18 cellular contexts compared by ENCODE assay signal in genomic region chr10:31100662-31101061, GRCh38.
A peak's percentile ranks its signal among the peaks of the same experiment; 100 is the strongest.
DNase-seq lines count a peak whose midpoint lies in the region; ATAC-seq, FAIRE-seq and TF ChIP-seq lines count a peak whose summit lies in the region.
"Had no signal": no experiment of that assay in that cellular context is flagged by ENCODE, and none has a peak within 500 bp of the region (broad histone marks: within the 10 kb centered on the region; RNA-seq: fewer than 3 reads in every experiment).

No MANE protein-coding gene starts in this region.

- dilution Hi-C loops in endothelial cell of umbilical vein (cut with MboI; ENCODE audit: extremely low pct_ligation_motif_present, low sequenced_read_pairs), result no loop called here

- TF ChIP-seq CTCF in VCaP (conservative IDR thresholded peaks at IDR 0.05) (no peak), endothelial cell of umbilical vein (IDR thresholded peaks at IDR 0.05; ENCODE audit: extremely low read depth in 1 of 2, insufficient read depth in 1 of 2, low read depth in 1 of 2, low read length in 2 of 2) (no peak), WTC11 (IDR thresholded peaks at IDR 0.05) (no peak)

- H4K20me1 ChIP-seq in endothelial cell of umbilical vein (replicated peaks; ENCODE audit: control insufficient read depth, extremely low read depth, insufficient read depth, low read length), result no peaks in the 10 kb centered on the region
- H4K20me1 ChIP-seq: BLaER1 treated with 17β-estradiol and CSF1 and Interleukin-3, amounts not matched to agents 10 nM and 100 nM had no signal

- H3K27me3 ChIP-seq in ACC112 (ENCODE audit: insufficient read depth, low read length) (no peaks in the 10 kb centered on the region), endothelial cell of umbilical vein (ENCODE audit: control insufficient read depth in 2 of 2, insufficient read depth in 2 of 2, low read length in 2 of 2) (no peaks in the 10 kb centered on the region)
- H3K27me3 ChIP-seq: BLaER1 treated with 17β-estradiol and CSF1 and Interleukin-3, amounts not matched to agents 10 nM and 100 nM had no signal

- no peak overlapping the region for H2AFZ ChIP-seq in ACC112 (ENCODE audit: low read length, unreplicated experiment)
- no peak overlapping the region for H2AFZ ChIP-seq in endothelial cell of umbilical vein (ENCODE audit: low read depth, low read length)

- peak overlapping the region; percentile 1 for H3K4me2 ChIP-seq in endothelial cell of umbilical vein (ENCODE audit: insufficient read depth, low read length)

- H3K36me3 Mint-ChIP-seq in T-helper 2 cell treated with Interferon-gamma antibody and Interleukin-4, amounts not matched to agents 5 μg/mL and 100 μg/mL, for 36 hours (ENCODE audit: low read depth), result no peaks in the 10 kb centered on the region
- no peaks in the 10 kb centered on the region for H3K36me3 Mint-ChIP-seq in WTC11
- H3K36me3 Mint-ChIP-seq: naive thymus-derived CD8-positive, alpha-beta T cell had no signal

- H3K9ac ChIP-seq in endothelial cell of umbilical vein (replicated peaks; ENCODE audit: extremely low read depth, insufficient read depth, low read length), result no peak overlapping the region
- H3K9ac ChIP-seq: BLaER1 treated with 17β-estradiol and CSF1 and Interleukin-3, amounts not matched to agents 10 nM and 100 nM had no signal

- H3K27ac ChIP-seq in ACC112 (ENCODE audit: low read depth, low read length) (peak overlapping the region; percentile 32; the same call in 1 of the 2 replicates), VCaP (peak overlapping the region; percentile 58), endothelial cell of umbilical vein (ENCODE audit: insufficient read depth, low read depth, low read length) (peak overlapping the region; percentile 3)
- H3K27ac ChIP-seq: BLaER1 treated with 17β-estradiol and CSF1 and Interleukin-3, amounts not matched to agents 10 nM and 100 nM had no signal

- H3K4me3 ChIP-seq in ACC112 (ENCODE audit: low read depth, low read length) (no peak overlapping the region), endothelial cell of umbilical vein (replicated peaks in 1 of 3; ENCODE audit: insufficient read depth in 1 of 3, low read depth in 1 of 3, low read length in 3 of 3) (no peak overlapping the region)
- H3K4me3 ChIP-seq: BLaER1 treated with 17β-estradiol and CSF1 and Interleukin-3, amounts not matched to agents 10 nM and 100 nM had no signal

- POLR2A ChIA-PET in endothelial cell of umbilical vein (lab: Charles Lee) (interaction anchor here (0.6 kb wide), 1 partner anchor 296 kb away, joined by 3 read pairs; no protein-coding TSS in a partner anchor), WTC11 (lab: Charles Lee) (no interaction called here)

- H3K9me3 Mint-ChIP-seq in T-helper 2 cell treated with Interferon-gamma antibody and Interleukin-4, amounts not matched to agents 5 μg/mL and 100 μg/mL, for 36 hours, result no peaks in the 10 kb centered on the region
- no peaks in the 10 kb centered on the region for H3K9me3 Mint-ChIP-seq in WTC11
- H3K9me3 Mint-ChIP-seq: naive thymus-derived CD8-positive, alpha-beta T cell had no signal

- peak overlapping the region; percentile 74 for H3K4me3 Mint-ChIP-seq in T-helper 2 cell treated with Interferon-gamma antibody and Interleukin-4, amounts not matched to agents 5 μg/mL and 100 μg/mL, for 36 hours
- no peak overlapping the region for H3K4me3 Mint-ChIP-seq in WTC11

- H3K36me3 ChIP-seq in ACC112 (ENCODE audit: insufficient read depth, low read length), result no peaks in the 10 kb centered on the region
- H3K36me3 ChIP-seq in endothelial cell of umbilical vein (ENCODE audit: control insufficient read depth in 2 of 2, extremely low read depth in 1 of 2, insufficient read depth in 2 of 2, low read length in 2 of 2), result no peaks in the 10 kb centered on the region
- H3K36me3 ChIP-seq: BLaER1 treated with 17β-estradiol and CSF1 and Interleukin-3, amounts not matched to agents 10 nM and 100 nM had no signal

- no peaks in the 10 kb centered on the region for H3K9me3 ChIP-seq in endothelial cell of umbilical vein (replicated peaks; ENCODE audit: control insufficient read depth, insufficient read depth, low read length)
- H3K9me3 ChIP-seq: BLaER1 treated with 17β-estradiol and CSF1 and Interleukin-3, amounts not matched to agents 10 nM and 100 nM had no signal

- DNase-seq in T-helper 2 cell treated with Interferon-gamma antibody and Interleukin-4, amounts not matched to agents 5 μg/mL and 100 μg/mL, for 36 hours (ENCODE audit: low spot score), result no peak
- DNase-seq in T-helper 2 cell, result no peak
- DNase-seq in endothelial cell of umbilical vein (ENCODE audit: low read depth, low spot score), result no peak
- no peak for DNase-seq in NCI-H510A treated with DMSO at 0.1 percent for 48 hours (lab: John Stamatoyannopoulos, UW)
- no peak for DNase-seq in WTC11 (ENCODE audit: low spot score)
- DNase-seq: erythroblast, mesendoderm, NCI-H1105 treated with DMSO at 0.1 percent for 48 hours, NCI-H510A, Right ventricle myocardium superior had no signal

- H3K4me1 ChIP-seq in ACC112 (ENCODE audit: control insufficient read depth, insufficient read depth, low read length, unreplicated experiment) (peaks cover 24% of the 10 kb centered on the region), endothelial cell of umbilical vein (ENCODE audit: control insufficient read depth, extremely low read depth, insufficient read depth, low read length) (peaks cover 9% of the 10 kb centered on the region)

- TF ChIP-seq POLR2A in endothelial cell of umbilical vein (IDR thresholded peaks at IDR 0.05; ENCODE audit: low read depth, low read length), result no peak

- ATAC-seq in WTC11 (no peak), HG02763 (IDR thresholded peaks at IDR 0.05; ENCODE audit: unreplicated experiment) (no peak)

- no peaks in the 10 kb centered on the region for H3K79me2 ChIP-seq in ACC112 (ENCODE audit: control insufficient read depth, insufficient read depth, low read length, unreplicated experiment)
- no peaks in the 10 kb centered on the region for H3K79me2 ChIP-seq in endothelial cell of umbilical vein (ENCODE audit: control insufficient read depth, insufficient read depth, low read length)

- peaks cover 58% of the 10 kb centered on the region for H3K4me1 Mint-ChIP-seq in T-helper 2 cell treated with Interferon-gamma antibody and Interleukin-4, amounts not matched to agents 5 μg/mL and 100 μg/mL, for 36 hours (ENCODE audit: low read depth)
- H3K4me1 Mint-ChIP-seq in WTC11, result peaks cover 5% of the 10 kb centered on the region

- H3K27ac Mint-ChIP-seq in T-helper 2 cell treated with Interferon-gamma antibody and Interleukin-4, amounts not matched to agents 5 μg/mL and 100 μg/mL, for 36 hours, result peak overlapping the region; percentile 86
- H3K27ac Mint-ChIP-seq in WTC11, result no peak overlapping the region

- H3K9me1 ChIP-seq in endothelial cell of umbilical vein (replicated peaks; ENCODE audit: control insufficient read depth, extremely low read depth, insufficient read depth, low read length), result no peaks in the 10 kb centered on the region

- no peak for FAIRE-seq in endothelial cell of umbilical vein (lab: Jason Lieb, UNC)
- FAIRE-seq: D721Med, frontal cortex, H1 had no signal

- CTCF ChIA-PET in endothelial cell of umbilical vein (lab: Charles Lee), result interaction anchor here (0.7 to 1.3 kb wide), 6 partner anchors 8 to 390 kb away, joined by 3 to 4 read pairs (median 3); partner anchors contain the start of gene ZNF438
- CTCF ChIA-PET in WTC11 (lab: Charles Lee), result interaction anchor here (0.5 to 1.1 kb wide), 2 partner anchors 86 to 363 kb away, joined by 3 to 4 read pairs; no protein-coding TSS in a partner anchor

- no peaks in the 10 kb centered on the region for H3K27me3 Mint-ChIP-seq in T-helper 2 cell treated with Interferon-gamma antibody and Interleukin-4, amounts not matched to agents 5 μg/mL and 100 μg/mL, for 36 hours (ENCODE audit: low read depth)
- H3K27me3 Mint-ChIP-seq in WTC11 (ENCODE audit: low read depth), result no peaks in the 10 kb centered on the region
- H3K27me3 Mint-ChIP-seq: naive thymus-derived CD8-positive, alpha-beta T cell had no signal

- intact Hi-C loops in endothelial cell of umbilical vein (cut with micrococcal nuclease), result no loop called here

- BruUV-seq in endothelial cell of umbilical vein (replicated peaks; lab: Mats Ljungman, UMichigan), result no TSS peak

TF ChIP-seq in endothelial cell of umbilical vein, 7 proteins besides CTCF, POLR2A, EP300 and RAD21:
- TF ChIP-seq JUN (IDR thresholded peaks at IDR 0.05; ENCODE audit: borderline replicate concordance, insufficient read depth, insufficient read length, low read depth), result no peak
- no peak for TF ChIP-seq EZH2 (IDR thresholded peaks at IDR 0.05; ENCODE audit: borderline replicate concordance, low read depth, low read length, severe bottlenecking)
- no peak for TF ChIP-seq GATA2 (IDR thresholded peaks at IDR 0.05; ENCODE audit: insufficient read depth, insufficient read length, low read depth, low read length)
- TF ChIP-seq MAX (IDR thresholded peaks at IDR 0.05; ENCODE audit: insufficient read depth, insufficient read length), result no peak
- TF ChIP-seq POLR2AphosphoS5 (IDR thresholded peaks at IDR 0.05; ENCODE audit: insufficient read depth, low read depth, low read length), result no peak
- no peak for TF ChIP-seq MYC (IDR thresholded peaks at IDR 0.05; ENCODE audit: low read depth, low read length)
- no peak for TF ChIP-seq FOS (IDR thresholded peaks at IDR 0.05; ENCODE audit: borderline replicate concordance, insufficient read depth, low read length)

TF ChIP-seq in WTC11, 78 proteins besides CTCF, POLR2A, EP300 and RAD21 (continues in another document):
- TF ChIP-seq TP53 (CRISPR knock-in tag; IDR thresholded peaks at IDR 0.05) (no peak), ZNF219 (CRISPR knock-in tag; IDR thresholded peaks at IDR 0.05; ENCODE audit: borderline replicate concordance) (no peak), CREB1 (CRISPR knock-in tag; IDR thresholded peaks at IDR 0.05) (no peak), ETV6 (CRISPR knock-in tag; IDR thresholded peaks at IDR 0.05) (no peak), PREB (CRISPR knock-in tag; IDR thresholded peaks at IDR 0.05; ENCODE audit: borderline replicate concordance) (no peak), ZNF121 (CRISPR knock-in tag; IDR thresholded peaks at IDR 0.05) (no peak), ATF1 (CRISPR knock-in tag; IDR thresholded peaks at IDR 0.05) (no peak), SP1 (CRISPR knock-in tag; conservative IDR thresholded peaks at IDR 0.05) (no peak), SOX15 (CRISPR knock-in tag; IDR thresholded peaks at IDR 0.05) (no peak), JUN (CRISPR knock-in tag; IDR thresholded peaks at IDR 0.05) (no peak)

Comparison
In these comparisons a context has a peak if more than half of its experiments do, and no peak if none do; other contexts are left out.
1. H3K27ac ChIP-seq: peak in every context shown above with its lines; median percentile 58 in VCaP; 32 in ACC112; 3 in endothelial cell of umbilical vein.